ENCODE assay signal across 22 cellular contexts in genomic region chr7:131674131-131674530, GRCh38.
"Had no signal": no experiment of that assay in that cellular context is flagged by ENCODE, and none has a peak within 500 bp of the region (broad histone marks: within the 10 kb centered on the region; RNA-seq: fewer than 3 reads in every experiment).

No MANE protein-coding gene starts in this region.

- H3K36me3 ChIP-seq: adrenal gland, thoracic aorta had no signal

- H3K4me1 Mint-ChIP-seq: activated naive CD8-positive, alpha-beta T cell treated with anti-CD3 and anti-CD28 coated beads for 36 hours had no signal

- H3K27ac ChIP-seq: adrenal gland, body of pancreas, thoracic aorta, VCaP had no signal

- H3K4me3 ChIP-seq: adrenal gland, body of pancreas, thoracic aorta had no signal

- DNase-seq: activated CD4-positive, alpha-beta T cell treated with anti-CD3 and anti-CD28 coated beads for 48 hours; activated CD4-positive, alpha-beta T cell treated with anti-CD3 and anti-CD28 coated beads, Interleukin-2, amount 50 U/mL, for 48 hours; activated CD8-positive, alpha-beta memory T cell treated with anti-CD3 and anti-CD28 coated beads, Interleukin-2, amount 50 U/mL, for 4 hours; activated effector memory CD4-positive, alpha-beta T cell treated with anti-CD3 and anti-CD28 coated beads, Interleukin-2, amount 50 U/mL, for 16 hours; activated naive CD4-positive, alpha-beta T cell treated with anti-CD3 and anti-CD28 coated beads for 36 hours; activated naive CD8-positive, alpha-beta T cell treated with anti-CD3 and anti-CD28 coated beads for 36 hours; activated T-cell treated with anti-CD3 and anti-CD28 coated beads, Interleukin-2, amount 50 U/mL, for 1 hour; adrenal gland; aorta; body of pancreas; effector CD8-positive, alpha-beta T cell; left cardiac atrium; posterior cingulate gyrus; right cardiac atrium; stimulated activated CD4-positive, alpha-beta T cell treated with anti-CD3 and anti-CD28 coated beads, Interleukin-2, amount 100 ng/mL, for 48 hours; trophoblast cell had no signal

- H3K4me3 Mint-ChIP-seq: activated naive CD4-positive, alpha-beta T cell treated with anti-CD3 and anti-CD28 coated beads for 36 hours; activated naive CD8-positive, alpha-beta T cell treated with anti-CD3 and anti-CD28 coated beads for 36 hours; activated T-helper 1 cell treated with anti-CD3 and anti-CD28 coated beads, Interleukin-12 subunit alpha, Interleukin-12 subunit beta, Interleukin-2, Interleukin-4 antibody, amounts not matched to agents 30 ng/mL and 10 ng/mL and 1 ng/mL, durations not matched to agents 14 hours and 24 hours and 36 hours; nephron; stimulated activated naive CD8-positive, alpha-beta T cell treated with anti-CD3 and anti-CD28 coated beads, Interleukin-15, Interleukin-2, amounts not matched to agents 100 ng/mL and 50 ng/mL, for 24 hours; T-helper 2 cell treated with Interferon-gamma antibody and Interleukin-4, amounts not matched to agents 5 μg/mL and 100 μg/mL, for 36 hours had no signal

- H3K9me3 ChIP-seq: adrenal gland, body of pancreas, thoracic aorta had no signal

- H3K36me3 Mint-ChIP-seq: activated naive CD8-positive, alpha-beta T cell treated with anti-CD3 and anti-CD28 coated beads for 36 hours had no signal

- H3K27me3 ChIP-seq: adrenal gland, body of pancreas had no signal

- H3K27ac Mint-ChIP-seq: activated naive CD4-positive, alpha-beta T cell treated with anti-CD3 and anti-CD28 coated beads for 36 hours; activated naive CD8-positive, alpha-beta T cell treated with anti-CD3 and anti-CD28 coated beads for 36 hours; activated T-helper 1 cell treated with anti-CD3 and anti-CD28 coated beads, Interleukin-12 subunit alpha, Interleukin-12 subunit beta, Interleukin-2, Interleukin-4 antibody, amounts not matched to agents 30 ng/mL and 10 ng/mL and 1 ng/mL, durations not matched to agents 14 hours and 24 hours and 36 hours; nephron; stimulated activated naive CD8-positive, alpha-beta T cell treated with anti-CD3 and anti-CD28 coated beads, Interleukin-15, Interleukin-2, amounts not matched to agents 100 ng/mL and 50 ng/mL, for 24 hours; T-helper 2 cell treated with Interferon-gamma antibody and Interleukin-4, amounts not matched to agents 5 μg/mL and 100 μg/mL, for 36 hours had no signal

- H3K4me1 ChIP-seq: adrenal gland, body of pancreas had no signal

- H3K9me3 Mint-ChIP-seq: activated naive CD4-positive, alpha-beta T cell treated with anti-CD3 and anti-CD28 coated beads for 36 hours; activated naive CD8-positive, alpha-beta T cell treated with anti-CD3 and anti-CD28 coated beads for 36 hours; activated T-helper 1 cell treated with anti-CD3 and anti-CD28 coated beads, Interleukin-12 subunit alpha, Interleukin-12 subunit beta, Interleukin-2, Interleukin-4 antibody, amounts not matched to agents 30 ng/mL and 10 ng/mL and 1 ng/mL, durations not matched to agents 14 hours and 24 hours and 36 hours; stimulated activated naive CD8-positive, alpha-beta T cell treated with anti-CD3 and anti-CD28 coated beads, Interleukin-15, Interleukin-2, amounts not matched to agents 100 ng/mL and 50 ng/mL, for 24 hours; T-helper 2 cell treated with Interferon-gamma antibody and Interleukin-4, amounts not matched to agents 5 μg/mL and 100 μg/mL, for 36 hours had no signal
